In genomic region chr11:78022397-78023396, GRCh38 we compare ENCODE assay signal across 1 cellular context.
A peak's percentile ranks its signal among the peaks of the same experiment; 100 is the strongest.
TF ChIP-seq lines count a peak whose summit lies in the region.

Gene KCTD14, minus strand, starts transcription at chr11:78023276. Its CDS starts 27 bp downstream, at chr11:78023249.

TF ChIP-seq in HepG2, 621 proteins besides CTCF, POLR2A, EP300 and RAD21 (continued from another document and continues in another):
- TF ChIP-seq KIAA2018 (CRISPR knock-in tag; IDR thresholded peaks at IDR 0.05; ENCODE audit: borderline replicate concordance), result no peak
- peak; percentile 67; the same call in 1 of the 2 replicates for TF ChIP-seq ZNF33B (CRISPR knock-in tag; IDR thresholded peaks at IDR 0.05)
- TF ChIP-seq ARNTL (CRISPR knock-in tag; IDR thresholded peaks at IDR 0.05), result 0 out of 2 replicates have a peak, but pooled peaks have one; percentile 48
- TF ChIP-seq ZKSCAN8 (CRISPR knock-in tag; IDR thresholded peaks at IDR 0.05; ENCODE audit: borderline replicate concordance), result no peak
- TF ChIP-seq CHD4 (IDR thresholded peaks at IDR 0.05; ENCODE audit: borderline replicate concordance, low read length), result no peak
- TF ChIP-seq GTF2F1 (IDR thresholded peaks at IDR 0.05; ENCODE audit: low read length), result no peak
- peak; percentile 84; the same call in 1 of the 2 replicates for TF ChIP-seq ZNF784 (CRISPR knock-in tag; IDR thresholded peaks at IDR 0.05; ENCODE audit: borderline replicate concordance)
- TF ChIP-seq PRDM15 (CRISPR knock-in tag; IDR thresholded peaks at IDR 0.05), result peak; percentile 63
- peak; percentile 83; the same call in 1 of the 2 replicates for TF ChIP-seq ETV5 (CRISPR knock-in tag; IDR thresholded peaks at IDR 0.05; ENCODE audit: borderline replicate concordance)
- TF ChIP-seq HCFC1 (IDR thresholded peaks at IDR 0.05; ENCODE audit: low read depth, low read length), result no peak
- TF ChIP-seq ZNF530 (CRISPR knock-in tag; IDR thresholded peaks at IDR 0.05; ENCODE audit: low read depth), result no peak
- no peak for TF ChIP-seq MTF1 (CRISPR knock-in tag; IDR thresholded peaks at IDR 0.05)
- no peak for TF ChIP-seq ZNF850 (CRISPR knock-in tag; conservative IDR thresholded peaks at IDR 0.05)
- no peak for TF ChIP-seq ZBTB10 (CRISPR knock-in tag; IDR thresholded peaks at IDR 0.05; ENCODE audit: borderline replicate concordance)
- TF ChIP-seq ZNF160 (CRISPR knock-in tag; IDR thresholded peaks at IDR 0.05), result no peak
- TF ChIP-seq TRAFD1 (CRISPR knock-in tag; IDR thresholded peaks at IDR 0.05; ENCODE audit: borderline replicate concordance), result peak; percentile 48; the same call in 1 of the 2 replicates
- no peak for TF ChIP-seq ZBTB14 (CRISPR knock-in tag; IDR thresholded peaks at IDR 0.05)
- no peak for TF ChIP-seq JARID2 (CRISPR knock-in tag; IDR thresholded peaks at IDR 0.05; ENCODE audit: insufficient replicate concordance)
- TF ChIP-seq ZNF460 (CRISPR knock-in tag; IDR thresholded peaks at IDR 0.05; ENCODE audit: borderline replicate concordance), result no peak
- TF ChIP-seq ZBTB39 (CRISPR knock-in tag; IDR thresholded peaks at IDR 0.05), result no peak
- TF ChIP-seq KAT7 (CRISPR knock-in tag; IDR thresholded peaks at IDR 0.05; ENCODE audit: borderline replicate concordance), result peak; percentile 70; the same call in 1 of the 2 replicates
- TF ChIP-seq HES4 (CRISPR knock-in tag; IDR thresholded peaks at IDR 0.05; ENCODE audit: borderline replicate concordance), result no peak
- no peak for TF ChIP-seq GRHL1 (CRISPR knock-in tag; conservative IDR thresholded peaks at IDR 0.05)
- TF ChIP-seq HDAC1 (CRISPR knock-in tag; IDR thresholded peaks at IDR 0.05), result no peak
- no peak for TF ChIP-seq SIX1 (CRISPR knock-in tag; IDR thresholded peaks at IDR 0.05; ENCODE audit: borderline replicate concordance)
- TF ChIP-seq ZSCAN9 (CRISPR knock-in tag; IDR thresholded peaks at IDR 0.05; ENCODE audit: borderline replicate concordance), result peak; percentile 58; the same call in 1 of the 2 replicates
- no peak for TF ChIP-seq TBL1XR1 (IDR thresholded peaks at IDR 0.05; ENCODE audit: borderline replicate concordance, low read length, partially characterized antibody)
- TF ChIP-seq MXD1 (CRISPR knock-in tag; IDR thresholded peaks at IDR 0.05), result no peak
- no peak for TF ChIP-seq EHMT2 (IDR thresholded peaks at IDR 0.05; ENCODE audit: borderline replicate concordance, low read depth, low read length)
- peak; percentile 69; the same call in 1 of the 2 replicates for TF ChIP-seq ZNF772 (CRISPR knock-in tag; IDR thresholded peaks at IDR 0.05)
- TF ChIP-seq CC2D1A (CRISPR knock-in tag; IDR thresholded peaks at IDR 0.05), result no peak
- no peak for TF ChIP-seq SIX4 (CRISPR knock-in tag; IDR thresholded peaks at IDR 0.05)
